22 cellular contexts compared by ENCODE assay signal in the genomic region with DNA sequence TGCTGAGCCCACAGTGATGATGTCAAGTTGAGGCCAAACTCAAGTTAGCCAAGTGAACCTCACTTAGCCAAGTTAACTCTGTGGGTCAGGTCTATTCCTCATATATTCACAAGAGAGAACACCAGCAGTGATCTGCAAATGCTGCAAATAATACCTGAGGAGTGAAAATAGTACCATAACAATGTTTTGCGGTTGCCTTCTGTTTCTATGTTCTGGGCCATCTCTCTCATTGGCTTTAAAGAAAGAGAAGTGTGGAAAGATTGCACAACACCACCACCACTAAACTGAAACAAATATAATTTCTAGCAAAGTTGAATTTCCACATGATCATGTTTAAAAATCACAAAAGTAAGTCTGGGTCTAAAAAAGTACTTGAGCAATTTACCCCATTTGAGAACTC.
"Had no signal": no experiment of that assay in that cellular context is flagged by ENCODE, and none has a peak within 500 bp of the region (broad histone marks: within the 10 kb centered on the region; RNA-seq: fewer than 3 reads in every experiment).

No MANE protein-coding gene starts in this region.

- H3K9me3 ChIP-seq: esophagus squamous epithelium, heart right ventricle, spleen had no signal

- H3K4me1 ChIP-seq: esophagus squamous epithelium, heart right ventricle, spleen had no signal

- H3K36me3 ChIP-seq: esophagus squamous epithelium, heart right ventricle, spleen had no signal

- DNase-seq: activated CD4-positive, alpha-beta T cell treated with anti-CD3 and anti-CD28 coated beads for 4 hours; activated CD4-positive, alpha-beta T cell treated with anti-CD3 and anti-CD28 coated beads, Interleukin-2, amount 50 U/mL, for 4 hours; activated CD4-positive, CD25-positive, alpha-beta regulatory T cell; activated naive CD4-positive, alpha-beta T cell; activated T-cell treated with anti-CD3 and anti-CD28 coated beads for 4 hours; activated T-cell treated with anti-CD3 and anti-CD28 coated beads, Interleukin-2, amount 50 U/mL, for 72 hours; effector CD8-positive, alpha-beta T cell; esophagus squamous epithelium; foreskin melanocyte; heart right ventricle; mammary epithelial cell; posterior cingulate gyrus; right cardiac atrium; spleen; stimulated activated naive CD4-positive, alpha-beta T cell; trophoblast cell had no signal

- H3K27me3 ChIP-seq: esophagus squamous epithelium, heart right ventricle, spleen had no signal

- ATAC-seq: activated naive CD4-positive, alpha-beta T cell treated with anti-CD3 and anti-CD28 coated beads, Interleukin-2, amount 50 U/mL, for 72 hours; activated T-cell treated with anti-CD3 and anti-CD28 coated beads, Interleukin-2, amount 50 U/mL, for 72 hours; heart right ventricle; right cardiac atrium had no signal

- H3K27ac ChIP-seq: epithelial cell of prostate, esophagus squamous epithelium, heart right ventricle, spleen had no signal

- H3K4me3 ChIP-seq: esophagus squamous epithelium, heart right ventricle, spleen had no signal

- FAIRE-seq: colon, endometrium, islet of Langerhans, urothelium cell line had no signal
